ENCODE assay signal across 8 cellular contexts in genomic region chr16:4505356-4506153, GRCh38. TPM values are rescaled to one million over a fixed set of nuclear protein-coding genes. Genes with fewer than 3 reads are reported as not detected.
DNase-seq lines count a peak whose midpoint lies in the region; ATAC-seq and TF ChIP-seq lines count a peak whose summit lies in the region.

No MANE protein-coding gene starts in this region.

- H3K4me3 ChIP-seq in A673 (ENCODE audit: low read depth, low read length, poor library complexity, severe bottlenecking) = no peak overlapping the region

- TF ChIP-seq CTCF in A673 (conservative IDR thresholded peaks at IDR 0.05; ENCODE audit: low read depth, low read length) = no peak

- H3K27ac ChIP-seq in A673 (ENCODE audit: low read depth, low read length, poor library complexity, severe bottlenecking) = no peak overlapping the region

- ATAC-seq in GM19351 (IDR thresholded peaks at IDR 0.05; ENCODE audit: unreplicated experiment) = peak; percentile 90
- ATAC-seq in HG03571 (IDR thresholded peaks at IDR 0.05; ENCODE audit: unreplicated experiment) = peak; percentile 75
- ATAC-seq in left colon = no peak

- DNase-seq in activated CD8-positive, alpha-beta memory T cell treated with anti-CD3 and anti-CD28 coated beads for 1 hour (ENCODE audit: extremely low read depth in 1 of 2, low read depth in 1 of 2) = peak; percentile 58 to 65
- DNase-seq in left colon (peak; percentile 41 to 62), A172 (ENCODE audit: low spot score) (no peak), A673 (ENCODE audit: low spot score) (no peak), superior temporal gyrus (ENCODE audit: extremely low spot score) (no peak)
- peak; percentile 68 to 93 (median 82) for DNase-seq in stimulated activated naive CD4-positive, alpha-beta T cell (lab: John Stamatoyannopoulos, UW)

- H3K9me3 ChIP-seq in A673 (ENCODE audit: low read depth, low read length, poor library complexity, severe bottlenecking) = no peaks in the 10 kb centered on the region

- H3K4me1 ChIP-seq in A673 (ENCODE audit: insufficient read depth, low read length, poor library complexity, severe bottlenecking) = no peaks in the 10 kb centered on the region

- no TSS peak for BruUV-seq in A673 (replicated peaks; lab: Mats Ljungman, UMichigan)

- CTCF ChIA-PET in A673 (lab: Charles Lee) = interaction anchor here (0.5 to 1.4 kb wide), 6 partner anchors 15 to 130 kb away, joined by 3 to 9 read pairs (median 3); no protein-coding TSS in a partner anchor

- intact Hi-C loops in left colon (cut with DNase I, micrococcal nuclease) (loop anchor here in 1 of 2 donors (5.0 kb wide), 1 partner anchor 42 kb away; no protein-coding TSS in a partner anchor), A673 (cut with micrococcal nuclease; ENCODE audit: unreplicated experiment) (loop anchor here (2.0 kb wide), 2 partner anchors 43 to 79 kb away; no protein-coding TSS in a partner anchor)

- no peaks in the 10 kb centered on the region for H3K27me3 ChIP-seq in A673 (replicated peaks; ENCODE audit: insufficient read depth, low read depth, low read length, poor library complexity)

- POLR2A ChIA-PET in A673 (lab: Charles Lee; ENCODE audit: low non-redundant PET) = no interaction called here

- H3K36me3 ChIP-seq in A673 (ENCODE audit: insufficient read depth, low read length, poor library complexity, severe bottlenecking) = peaks cover 24% of the 10 kb centered on the region

RNA-seq across cellular contexts. Expression of gene HMOX2, which starts 29.4 kb away (rescaled TPM):
- total RNA-seq in left colon = 10 to 100 TPM; 61.2 to 65.2 TPM
- total RNA-seq in A172 (2014; rRNA removed; shearing (Covaris generic)) = 150 and 159 TPM in 2 replicates
- total RNA-seq in A673 (2021) = 59.4 and 63.0 TPM in 2 replicates

RNA-seq across cellular contexts. Expression of gene NMRAL1, which starts 31.1 kb away (rescaled TPM):
- total RNA-seq in left colon (10 to 100 TPM; 36.9 to 39.6 TPM), A673 (2021) (85.8 and 98.8 TPM in 2 replicates)
- 158 and 176 TPM in 2 replicates for total RNA-seq in A172 (2014; rRNA removed; shearing (Covaris generic))

RNA-seq across cellular contexts. Expression of gene CDIP1, which starts 33.0 kb away (rescaled TPM):
- total RNA-seq in left colon (10 to 100 TPM; 17.1 to 26.8 TPM), A673 (2021) (12.8 and 14.4 TPM in 2 replicates)
- 8.5 and 9.8 TPM in 2 replicates for total RNA-seq in A172 (2014; rRNA removed; shearing (Covaris generic))

RNA-seq across cellular contexts. Expression of gene C16orf96, which starts 50.6 kb away (rescaled TPM):
- under 1 TPM in 1 of 2 donors, not detected in 1; 0.11 TPM for total RNA-seq in left colon
- not detected in 2 replicates for total RNA-seq in A172 (2014; rRNA removed; shearing (Covaris generic))
- not detected in 2 replicates for total RNA-seq in A673 (2021)

Comparison
In these comparisons a context has a peak if more than half of its experiments do, and no peak if none do; other contexts are left out.
1. DNase-seq: peak in activated CD8-positive, alpha-beta memory T cell treated with anti-CD3 and anti-CD28 coated beads for 1 hour (2 of 2), left colon (2 of 2) and stimulated activated naive CD4-positive, alpha-beta T cell (6 of 6); none in A172 (single experiment), A673 (single experiment) and superior temporal gyrus (single experiment).